ENCODE assay signal across 14 cellular contexts in genomic region chr12:11666651-11667050, GRCh38.
"Had no signal": no experiment of that assay in that cellular context is flagged by ENCODE, and none has a peak within 500 bp of the region (broad histone marks: within the 10 kb centered on the region; RNA-seq: fewer than 3 reads in every experiment).

No MANE protein-coding gene starts in this region.

- DNase-seq: activated CD4-positive, alpha-beta T cell treated with anti-CD3 and anti-CD28 coated beads for 4 hours; activated naive CD4-positive, alpha-beta T cell treated with Interleukin-2 at 50 U/mL for 16 hours; colonic mucosa; effector memory CD4-positive, alpha-beta T cell; erythroblast; hippocampal formation; mammary epithelial cell; sigmoid colon; stimulated activated CD4-positive, alpha-beta T cell treated with anti-CD3 and anti-CD28 coated beads, Interleukin-4, amount 100 ng/mL, for 1 hour; T-cell had no signal

- H3K9me3 Mint-ChIP-seq: T-cell had no signal

- H3K9me3 ChIP-seq: colonic mucosa, sigmoid colon, thyroid gland had no signal

- H3K4me1 ChIP-seq: colonic mucosa had no signal

- H3K36me3 ChIP-seq: cardiac muscle cell, colonic mucosa, sigmoid colon, thyroid gland had no signal

- H3K27ac Mint-ChIP-seq: T-cell had no signal

- ATAC-seq: natural killer cell treated with Interleukin-12 subunit alpha and Interleukin-12 subunit beta and Interleukin-15 and Interleukin-18, amount 100 ng/mL, for 72 hours; T-cell had no signal

- H3K27ac ChIP-seq: cardiac muscle cell, colonic mucosa, thyroid gland, VCaP had no signal

- H3K4me3 Mint-ChIP-seq: natural killer cell treated with Interleukin-12 subunit alpha and Interleukin-12 subunit beta and Interleukin-15 and Interleukin-18, amount 100 ng/mL, for 72 hours; T-cell had no signal

- H3K27me3 ChIP-seq: cardiac muscle cell, colonic mucosa, sigmoid colon, thyroid gland had no signal

- H3K36me3 Mint-ChIP-seq: natural killer cell treated with Interleukin-12 subunit alpha and Interleukin-12 subunit beta and Interleukin-15 and Interleukin-18, amount 100 ng/mL, for 72 hours had no signal

- H3K4me3 ChIP-seq: cardiac muscle cell, colonic mucosa, sigmoid colon, thyroid gland had no signal

- H3K27me3 Mint-ChIP-seq: natural killer cell treated with Interleukin-12 subunit alpha and Interleukin-12 subunit beta and Interleukin-15 and Interleukin-18, amount 100 ng/mL, for 72 hours; T-cell had no signal
